ENCODE assay signal across 7 cellular contexts in the genomic region with DNA sequence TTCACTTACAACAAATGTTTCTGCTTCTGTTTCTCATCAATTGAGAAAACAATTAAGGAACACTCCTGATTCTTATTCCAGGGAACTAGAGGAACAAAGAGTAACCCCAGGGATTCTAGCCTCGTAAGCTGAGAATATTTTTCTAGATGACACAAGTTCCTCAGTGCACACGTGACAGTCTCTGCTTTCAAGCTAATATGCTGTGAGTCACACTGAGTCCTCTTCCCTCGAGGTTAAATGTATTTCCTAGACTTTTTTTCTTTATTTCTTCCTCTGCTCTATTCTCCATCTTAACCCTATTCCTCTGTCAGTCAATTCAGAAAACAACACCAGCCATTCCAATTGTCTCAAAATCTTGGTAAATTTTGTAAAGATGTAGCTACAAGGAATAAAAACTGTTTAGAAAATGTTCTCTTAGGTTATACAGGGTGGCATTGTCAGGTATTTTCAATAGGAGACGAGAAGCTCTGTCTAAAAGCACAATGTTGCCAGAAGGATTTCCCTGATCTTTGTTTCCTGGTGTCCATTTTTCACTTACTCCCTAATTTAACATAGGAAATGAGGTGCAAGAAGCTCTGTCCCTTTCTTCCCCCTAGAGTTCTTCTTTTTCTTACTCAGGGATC. TPM values are rescaled to one million over a fixed set of nuclear protein-coding genes. Genes with fewer than 3 reads are reported as not detected.
DNase-seq lines count a peak whose midpoint lies in the region; ATAC-seq, FAIRE-seq and TF ChIP-seq lines count a peak whose summit lies in the region.

No MANE protein-coding gene starts in this region.

- ATAC-seq in foreskin keratinocyte: peak; percentile 77

- 12 to 35% (median 28%) methylated on average over 4 of the region's 4 CpGs for WGBS in small intestine, 3 donors

- peak; percentile 52 for DNase-seq in HPDE6-E6E7 (ENCODE audit: extremely low spot score)
- peak; percentile 77 for DNase-seq in SK-MEL-5 (ENCODE audit: low read depth, low spot score)
- peak; percentile 76 to 87 for DNase-seq in foreskin keratinocyte
- peak; percentile 67 for DNase-seq in small intestine
- no peak for DNase-seq in UCSD-AML1 (lab: John Stamatoyannopoulos, UW; ENCODE audit: unreplicated experiment)
- no peak for DNase-seq in dorsolateral prefrontal cortex
- no peak for DNase-seq in stimulated activated CD4-positive, alpha-beta T cell treated with anti-CD3 and anti-CD28 coated beads, Interleukin-12 subunit alpha, Interleukin-12 subunit beta, amount 100 ng/mL, for 4 hours

- no peak for TF ChIP-seq CTCF in foreskin keratinocyte (conservative IDR thresholded peaks at IDR 0.05)
- no peak for TF ChIP-seq CTCF in dorsolateral prefrontal cortex (IDR thresholded peaks at IDR 0.05 in 54 of 56, conservative IDR thresholded peaks at IDR 0.05 in 2 of 56; ENCODE audit: low read depth in 1 of 56, partially characterized antibody in 56 of 56)

- H3K27ac ChIP-seq in foreskin keratinocyte: peak overlapping the region; percentile 80
- peak overlapping the region in 1 of 2 donors; percentile 8 for H3K27ac ChIP-seq in small intestine (ENCODE audit: low read depth in 1 of 2, low read length in 1 of 2)
- peak overlapping the region in 4 of 59 donors; percentile 8 to 17 (median 13) for H3K27ac ChIP-seq in dorsolateral prefrontal cortex

- H3K4me1 ChIP-seq in foreskin keratinocyte (peaks cover 44% of the 10 kb centered on the region), small intestine (ENCODE audit: control insufficient read depth in 2 of 2, insufficient read depth in 1 of 2, low read depth in 1 of 2, low read length in 1 of 2) (no peaks in the 10 kb centered on the region)

- no peak for FAIRE-seq in small intestine (lab: Jason Lieb, UNC)

- no peaks in the 10 kb centered on the region for H3K9me3 ChIP-seq in small intestine (ENCODE audit: control insufficient read depth, low read depth)

- H3K4me3 ChIP-seq in small intestine (ENCODE audit: low read depth in 1 of 2, low read length in 2 of 2): no peak overlapping the region
- H3K4me3 ChIP-seq in dorsolateral prefrontal cortex: no peak overlapping the region

- H3K36me3 ChIP-seq in small intestine (ENCODE audit: control insufficient read depth in 2 of 2, insufficient read depth in 2 of 2, low read length in 2 of 2): no peaks in the 10 kb centered on the region

- H3K27me3 ChIP-seq in foreskin keratinocyte (no peaks in the 10 kb centered on the region), small intestine (ENCODE audit: control insufficient read depth in 2 of 2, insufficient read depth in 2 of 2, low read length in 2 of 2) (no peaks in the 10 kb centered on the region), dorsolateral prefrontal cortex (no peaks in the 10 kb centered on the region)

- intact Hi-C loops in dorsolateral prefrontal cortex (cut with DNase I): loop anchor here in 1 of 2 donors (10.0 kb wide), 1 partner anchor 72 kb away; no protein-coding TSS in a partner anchor

- in situ Hi-C loops in SK-MEL-5 (cut with HindIII; ENCODE audit: low pct_unique_long_range_greater_than_20kb, low sequenced_read_pairs): no loop called here

RNA-seq across cellular contexts. Expression of a gene that starts 5.8 kb away (rescaled TPM):
- 70.8 and 75.7 TPM in 2 replicates for total RNA-seq in SK-MEL-5 (2014; rRNA removed; shearing (Covaris generic))
- polyA plus RNA-seq in SK-MEL-5 (2015; cell fraction: cytosol; rRNA removed): 107 and 112 TPM in 2 replicates
- 78.4 and 84.5 TPM in 2 replicates for polyA plus RNA-seq in SK-MEL-5 (2015; cell fraction: nucleus; rRNA removed)
- total RNA-seq in foreskin keratinocyte: 28.3 and 30.1 TPM in 2 replicates
- polyA plus RNA-seq in foreskin keratinocyte: 8.3 and 10.8 TPM in 2 replicates
- polyA plus RNA-seq in small intestine: 10 to 100 TPM in 2 of 3 donors, 1 to 10 TPM in 1; 10.0 to 17.5 (median 10.7) TPM
- 10 to 100 TPM; 22.2 to 88.2 (median 37.1) TPM for total RNA-seq in dorsolateral prefrontal cortex

Comparison
In these comparisons a context has a peak if more than half of its experiments do, and no peak if none do; other contexts are left out.
1. DNase-seq: peak in HPDE6-E6E7 (single experiment), SK-MEL-5 (single experiment), foreskin keratinocyte (2 of 2) and small intestine (single experiment); none in UCSD-AML1 (single experiment), dorsolateral prefrontal cortex (0 of 10) and stimulated activated CD4-positive, alpha-beta T cell treated with anti-CD3 and anti-CD28 coated beads, Interleukin-12 subunit alpha, Interleukin-12 subunit beta, amount 100 ng/mL, for 4 hours (single experiment).